In the genomic region with DNA sequence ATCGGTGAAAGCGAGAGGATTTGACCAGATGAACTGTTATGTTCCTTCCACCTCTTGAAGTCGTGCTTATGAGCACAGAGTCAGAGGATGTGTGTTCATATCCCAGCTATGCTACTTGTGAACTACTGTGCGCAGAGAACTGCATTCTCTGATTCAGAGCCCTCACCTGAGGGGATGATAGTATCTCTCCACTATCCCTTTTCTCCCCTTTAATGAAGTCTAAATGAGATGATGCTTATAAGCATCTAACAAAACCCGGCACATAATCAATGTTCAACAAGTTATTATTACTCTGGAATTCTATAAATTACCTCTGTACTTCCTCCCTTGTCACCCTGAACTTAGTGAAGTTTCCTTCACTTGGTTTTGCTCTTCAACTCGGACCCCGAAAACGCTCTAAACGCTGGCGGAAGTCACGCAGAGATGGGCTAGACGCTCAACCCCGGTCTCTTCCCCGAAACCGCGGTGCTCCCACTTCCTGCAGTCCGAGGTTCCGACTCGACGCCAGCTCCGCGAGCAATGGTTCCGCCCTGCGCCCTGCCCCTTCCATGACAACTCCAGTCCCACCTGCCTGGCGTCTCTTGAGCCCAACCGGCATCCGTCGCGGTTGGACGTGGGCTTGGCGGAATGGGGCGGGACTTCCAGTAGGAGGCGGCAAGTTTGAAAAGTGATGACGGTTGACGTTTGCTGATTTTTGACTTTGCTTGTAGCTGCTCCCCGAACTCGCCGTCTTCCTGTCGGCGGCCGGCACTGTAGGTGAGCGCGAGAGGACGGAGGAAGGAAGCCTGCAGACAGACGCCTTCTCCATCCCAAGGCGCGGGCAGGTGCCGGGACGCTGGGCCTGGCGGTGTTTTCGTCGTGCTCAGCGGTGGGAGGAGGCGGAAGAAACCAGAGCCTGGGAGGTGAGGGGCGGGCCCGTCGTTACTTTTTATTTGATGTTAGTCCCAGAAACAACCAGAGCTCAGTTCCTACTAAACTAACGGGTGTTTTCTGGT, we compare ENCODE assay signal across 1 cellular context.
TF ChIP-seq lines count a peak whose summit lies in the region.

TSS of gene NUF2 (plus strand) at position 644 of the 995 bp plus-strand sequence. CDS start 4,098 bp downstream, outside the sequence.

TF ChIP-seq in K562, 482 proteins besides CTCF, POLR2A, EP300 and RAD21 (continued from another document and continues in another):
- TF ChIP-seq ATF4 (CRISPR knock-in tag; IDR thresholded peaks at IDR 0.05) (peak; percentile 64), ZBTB26 (CRISPR knock-in tag; IDR thresholded peaks at IDR 0.05) (peak; percentile 87), MNT (conservative IDR thresholded peaks at IDR 0.05) (peak; percentile 89 to 98), MEF2A (IDR thresholded peaks at IDR 0.05; ENCODE audit: control insufficient read depth, low read depth, low read length) (no peak), ARHGAP35 (IDR thresholded peaks at IDR 0.05; ENCODE audit: partially characterized antibody) (no peak), RFX1 (IDR thresholded peaks at IDR 0.05) (peak; percentile 76), KHSRP (IDR thresholded peaks at IDR 0.05) (no peak), NBN (IDR thresholded peaks at IDR 0.05; ENCODE audit: low read depth) (peak; percentile 93), PRMT5 (CRISPR knock-in tag; IDR thresholded peaks at IDR 0.05) (no peak), JUND (IDR thresholded peaks at IDR 0.05; ENCODE audit: borderline replicate concordance, low read depth, low read length) (peak; percentile 91), JUND (tag; IDR thresholded peaks at IDR 0.05; ENCODE audit: borderline replicate concordance, low read depth, low read length) (peak; percentile 86; the same call in 1 of the 3 replicates), MEIS2 (IDR thresholded peaks at IDR 0.05; ENCODE audit: partially characterized antibody) (peak; percentile 84), ZNF239 (CRISPR knock-in tag; IDR thresholded peaks at IDR 0.05) (peak; percentile 67), MTA1 (IDR thresholded peaks at IDR 0.05; ENCODE audit: borderline replicate concordance) (peak; percentile 76), REST (CRISPR knock-in tag; IDR thresholded peaks at IDR 0.05; ENCODE audit: low read depth) (peak; percentile 75; the same call in 1 of the 2 replicates), CTBP1 (IDR thresholded peaks at IDR 0.05; ENCODE audit: borderline replicate concordance) (peak; percentile 98), ETV1 (tag; conservative IDR thresholded peaks at IDR 0.05; ENCODE audit: low read depth) (peak; percentile 93), BCLAF1 (IDR thresholded peaks at IDR 0.05; ENCODE audit: borderline replicate concordance in 1 of 2, control insufficient read depth in 1 of 2, low read depth in 2 of 2, low read length in 1 of 2) (peak in 1 of 2 experiments; percentile 97; a peak in 2 of 4 replicates), KDM2B (CRISPR knock-in tag; IDR thresholded peaks at IDR 0.05) (no peak; the same call in 1 of the 2 replicates), CBFA2T2 (conservative IDR thresholded peaks at IDR 0.05) (no peak), ZNF311 (CRISPR knock-in tag; IDR thresholded peaks at IDR 0.05) (0 out of 2 replicates have a peak, but pooled peaks have one; percentile 17), CCAR2 (IDR thresholded peaks at IDR 0.05; ENCODE audit: low read depth, low read length) (0 out of 2 replicates have a peak, but pooled peaks have one; percentile 25), CREB1 (IDR thresholded peaks at IDR 0.05) (peak; percentile 84), CREB1 (CRISPR knock-in tag; IDR thresholded peaks at IDR 0.05) (peak; percentile 91), LCOR (CRISPR knock-in tag; IDR thresholded peaks at IDR 0.05) (peak; percentile 99), RCOR1 (IDR thresholded peaks at IDR 0.05; ENCODE audit: borderline replicate concordance in 1 of 2, low read depth in 2 of 2, low read length in 2 of 2) (peak; percentile 78 to 93), TFE3 (CRISPR knock-in tag; IDR thresholded peaks at IDR 0.05) (0 out of 2 replicates have a peak, but pooled peaks have one; percentile 8), RBM34 (IDR thresholded peaks at IDR 0.05; ENCODE audit: borderline replicate concordance, insufficient read depth, low read length) (no peak), NR1H2 (CRISPR knock-in tag; IDR thresholded peaks at IDR 0.05) (no peak; the same call in 1 of the 2 replicates), ZNF644 (tag; IDR thresholded peaks at IDR 0.05; ENCODE audit: low read depth) (no peak; the same call in 1 of the 2 replicates), SOX6 (IDR thresholded peaks at IDR 0.05) (peak; percentile 87), ZNF57 (CRISPR knock-in tag; IDR thresholded peaks at IDR 0.05) (no peak), POLR2AphosphoS5 (IDR thresholded peaks at IDR 0.05; ENCODE audit: control insufficient read depth, insufficient read depth, low read depth, low read length) (peak; percentile 83), ADNP (tag; IDR thresholded peaks at IDR 0.05) (no peak), MAZ (CRISPR knock-in tag; conservative IDR thresholded peaks at IDR 0.05 in 1 of 2, IDR thresholded peaks at IDR 0.05 in 1 of 2) (peak; percentile 95 to 98), GTF2A2 (tag; IDR thresholded peaks at IDR 0.05) (no peak), CBFB (CRISPR knock-in tag; IDR thresholded peaks at IDR 0.05) (peak; percentile 99), DLX4 (CRISPR knock-in tag; IDR thresholded peaks at IDR 0.05) (no peak), ZBTB1 (CRISPR knock-in tag; IDR thresholded peaks at IDR 0.05; ENCODE audit: borderline replicate concordance, low read depth) (peak; percentile 79), ZZZ3 (IDR thresholded peaks at IDR 0.05) (peak; percentile 88), RBM39 (optimal IDR thresholded peaks at IDR 0.05; ENCODE audit: low read depth, low read length) (no peak), YY1 (IDR thresholded peaks at IDR 0.05; ENCODE audit: borderline replicate concordance in 1 of 3, control insufficient read depth in 1 of 3, extremely low read depth in 1 of 3, insufficient read depth in 3 of 3, insufficient read length in 1 of 3, insufficient replicate concordance in 2 of 3, low read depth in 1 of 3, low read length in 2 of 3) (peak in 2 of 3 experiments; percentile 75 to 78)
- TF ChIP-seq, protein P1, sequence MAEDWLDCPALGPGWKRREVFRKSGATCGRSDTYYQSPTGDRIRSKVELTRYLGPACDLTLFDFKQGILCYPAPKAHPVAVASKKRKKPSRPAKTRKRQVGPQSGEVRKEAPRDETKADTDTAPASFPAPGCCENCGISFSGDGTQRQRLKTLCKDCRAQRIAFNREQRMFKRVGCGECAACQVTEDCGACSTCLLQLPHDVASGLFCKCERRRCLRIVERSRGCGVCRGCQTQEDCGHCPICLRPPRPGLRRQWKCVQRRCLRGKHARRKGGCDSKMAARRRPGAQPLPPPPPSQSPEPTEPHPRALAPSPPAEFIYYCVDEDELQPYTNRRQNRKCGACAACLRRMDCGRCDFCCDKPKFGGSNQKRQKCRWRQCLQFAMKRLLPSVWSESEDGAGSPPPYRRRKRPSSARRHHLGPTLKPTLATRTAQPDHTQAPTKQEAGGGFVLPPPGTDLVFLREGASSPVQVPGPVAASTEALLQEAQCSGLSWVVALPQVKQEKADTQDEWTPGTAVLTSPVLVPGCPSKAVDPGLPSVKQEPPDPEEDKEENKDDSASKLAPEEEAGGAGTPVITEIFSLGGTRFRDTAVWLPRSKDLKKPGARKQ (CRISPR knock-in tag; IDR thresholded peaks at IDR 0.05) = no peak
